ENCODE assay signal across 12 cellular contexts in genomic region chr7:49774459-49775064, GRCh38. TPM values are rescaled to one million over a fixed set of nuclear protein-coding genes. Genes with fewer than 3 reads are reported as not detected.
DNase-seq lines count a peak whose midpoint lies in the region; ATAC-seq and TF ChIP-seq lines count a peak whose summit lies in the region.
"Had no signal": no experiment of that assay in that cellular context is flagged by ENCODE, and none has a peak within 500 bp of the region (broad histone marks: within the 10 kb centered on the region; RNA-seq: fewer than 3 reads in every experiment).

No MANE protein-coding gene starts in this region.

- no peaks in the 10 kb centered on the region for H3K9me3 Mint-ChIP-seq in chondrocyte (ENCODE audit: low read depth)
- H3K9me3 Mint-ChIP-seq in stimulated activated memory B cell treated with anti-CD40 and anti-IgM and Interleukin-4, amounts not matched to agents 10 μg/mL and 1 μg/mL and 100 μg/mL, for 72 hours, result peaks cover 4% of the 10 kb centered on the region

- no peak for TF ChIP-seq CTCF in chondrocyte (IDR thresholded peaks at IDR 0.05)
- no peak for TF ChIP-seq CTCF in left lung (IDR thresholded peaks at IDR 0.05)

- peaks cover 6% of the 10 kb centered on the region; the same call in 1 of the 2 replicates for H3K4me1 ChIP-seq in HUES48 (ENCODE audit: control insufficient read depth, insufficient read depth, low read length)
- H3K4me1 ChIP-seq in left lung, result peaks cover 5 to 27% of the 10 kb centered on the region in 2 donors
- no peaks in the 10 kb centered on the region for H3K4me1 ChIP-seq in GM23248 (ENCODE audit: insufficient read depth)

- H3K27ac ChIP-seq in HUES48 (ENCODE audit: low read depth, low read length) (no peak overlapping the region), left lung (no peak overlapping the region), GM23248 (no peak overlapping the region)

- no peaks in the 10 kb centered on the region for H4K20me1 ChIP-seq in GM23248 (ENCODE audit: insufficient read depth)

- H3K27me3 Mint-ChIP-seq in chondrocyte (ENCODE audit: low read depth), result peaks cover 63% of the 10 kb centered on the region
- peaks cover 67% of the 10 kb centered on the region for H3K27me3 Mint-ChIP-seq in stimulated activated memory B cell treated with anti-CD40 and anti-IgM and Interleukin-4, amounts not matched to agents 10 μg/mL and 1 μg/mL and 100 μg/mL, for 72 hours

- H3K27ac Mint-ChIP-seq in chondrocyte (ENCODE audit: unreplicated experiment), result no peak overlapping the region
- no peak overlapping the region for H3K27ac Mint-ChIP-seq in stimulated activated memory B cell treated with anti-CD40 and anti-IgM and Interleukin-4, amounts not matched to agents 10 μg/mL and 1 μg/mL and 100 μg/mL, for 72 hours
- H3K27ac Mint-ChIP-seq: activated CD4-positive, alpha-beta T cell treated with anti-CD3 and anti-CD28 coated beads for 36 hours had no signal

- intact Hi-C loops in left lung (cut with DNase I), result no loop called here

- ATAC-seq in left lung (no peak), GM18867 (IDR thresholded peaks at IDR 0.05; ENCODE audit: unreplicated experiment) (no peak)
- no peak for ATAC-seq in stimulated activated memory B cell treated with anti-CD40 and anti-IgM and Interleukin-4, amounts not matched to agents 10 μg/mL and 1 μg/mL and 100 μg/mL, for 72 hours
- ATAC-seq: activated CD4-positive, alpha-beta T cell treated with anti-CD3 and anti-CD28 coated beads for 36 hours had no signal

- peak overlapping the region; percentile 57 for H3K4me3 ChIP-seq in HUES48 (ENCODE audit: low read depth, low read length)
- H3K4me3 ChIP-seq in left lung, result peak overlapping the region; percentile 3 to 27
- H3K4me3 ChIP-seq in GM23248, result no peak overlapping the region

- no peaks in the 10 kb centered on the region for H3K36me3 Mint-ChIP-seq in chondrocyte (ENCODE audit: low read depth)
- H3K36me3 Mint-ChIP-seq in stimulated activated memory B cell treated with anti-CD40 and anti-IgM and Interleukin-4, amounts not matched to agents 10 μg/mL and 1 μg/mL and 100 μg/mL, for 72 hours, result no peaks in the 10 kb centered on the region

- in situ Hi-C loops in GM23248 (cut with MboI), result no loop called here

- peaks cover 81% of the 10 kb centered on the region for H3K27me3 ChIP-seq in HUES48 (ENCODE audit: control insufficient read depth, insufficient read depth, low read length)
- peaks cover 54 to 78% of the 10 kb centered on the region in 2 donors for H3K27me3 ChIP-seq in left lung
- H3K27me3 ChIP-seq in GM23248 (replicated peaks; ENCODE audit: insufficient read depth), result peaks cover 40% of the 10 kb centered on the region

- H3K36me3 ChIP-seq in HUES48 (ENCODE audit: control insufficient read depth, insufficient read depth, low read length) (no peaks in the 10 kb centered on the region), left lung (no peaks in the 10 kb centered on the region), GM23248 (ENCODE audit: low read depth) (no peaks in the 10 kb centered on the region)

- no peak overlapping the region for H2AFZ ChIP-seq in GM23248

- H3K9me3 ChIP-seq in HUES48 (ENCODE audit: control insufficient read depth, insufficient read depth, low read length) (no peaks in the 10 kb centered on the region), left lung (no peaks in the 10 kb centered on the region), GM23248 (ENCODE audit: low read depth) (no peaks in the 10 kb centered on the region)

- WGBS in GM23248 (ENCODE audit: low coverage in 1 of 2, low lambda C conversion rate in 2 of 2, missing lambda C conversion rate in 2 of 2), 2 experiments, result 2% methylated on average over 31 to 32 of the region's 36 CpGs

- H3K4me2 ChIP-seq in GM23248 (ENCODE audit: unreplicated experiment), result no peak overlapping the region

- no peaks in the 10 kb centered on the region for H3F3A ChIP-seq in GM23248 (ENCODE audit: insufficient read depth)

- no peak overlapping the region for H3K9ac ChIP-seq in HUES48 (ENCODE audit: low read depth, low read length)
- no peak overlapping the region for H3K9ac ChIP-seq in GM23248

- peaks cover 13% of the 10 kb centered on the region for H3K4me1 Mint-ChIP-seq in chondrocyte (ENCODE audit: low read depth)
- H3K4me1 Mint-ChIP-seq in stimulated activated memory B cell treated with anti-CD40 and anti-IgM and Interleukin-4, amounts not matched to agents 10 μg/mL and 1 μg/mL and 100 μg/mL, for 72 hours, result peaks cover 12% of the 10 kb centered on the region

- DNase-seq in chondrocyte (ENCODE audit: low spot score) (no peak), left lung (peak in 1 of 2 donors; percentile 70), NCI-H1092 treated with DMSO at 0.1 percent for 48 hours (lab: John Stamatoyannopoulos, UW) (no peak), kidney glomerular epithelial cell (lab: John Stamatoyannopoulos, UW) (no peak), GM23248 (no peak)
- DNase-seq: activated CD4-positive, alpha-beta T cell treated with anti-CD3 and anti-CD28 coated beads for 36 hours; EL had no signal

- H3K4me3 Mint-ChIP-seq in chondrocyte (ENCODE audit: unreplicated experiment), result peak overlapping the region; percentile 59
- H3K4me3 Mint-ChIP-seq in stimulated activated memory B cell treated with anti-CD40 and anti-IgM and Interleukin-4, amounts not matched to agents 10 μg/mL and 1 μg/mL and 100 μg/mL, for 72 hours, result peak overlapping the region; percentile 12
- H3K4me3 Mint-ChIP-seq: activated CD4-positive, alpha-beta T cell treated with anti-CD3 and anti-CD28 coated beads for 36 hours had no signal

- H3K9me2 ChIP-seq in GM23248 (ENCODE audit: insufficient read depth), result no peaks in the 10 kb centered on the region

- H3K79me2 ChIP-seq in GM23248 (ENCODE audit: insufficient read depth), result no peaks in the 10 kb centered on the region

RNA-seq across cellular contexts. Expression of gene VWC2, which starts 1.1 kb away (rescaled TPM):
- total RNA-seq in chondrocyte (not detected in 3 replicates), left lung (under 1 TPM; 0.06 to 0.10 TPM)
- total RNA-seq in GM23248 (2014; rRNA removed; shearing (Covaris generic)), result not detected in 2 replicates
- polyA plus RNA-seq in GM23248 (2016; fragmentation: Nextera tagmentation; extraction: Ambion mirVana), result not detected in 2 replicates
- total RNA-seq: activated CD4-positive, alpha-beta T cell treated with anti-CD3 and anti-CD28 coated beads for 36 hours; pulmonary artery endothelial cell; RPMI7951 had no signal
